2 cellular contexts compared by ENCODE assay signal in the genomic region with DNA sequence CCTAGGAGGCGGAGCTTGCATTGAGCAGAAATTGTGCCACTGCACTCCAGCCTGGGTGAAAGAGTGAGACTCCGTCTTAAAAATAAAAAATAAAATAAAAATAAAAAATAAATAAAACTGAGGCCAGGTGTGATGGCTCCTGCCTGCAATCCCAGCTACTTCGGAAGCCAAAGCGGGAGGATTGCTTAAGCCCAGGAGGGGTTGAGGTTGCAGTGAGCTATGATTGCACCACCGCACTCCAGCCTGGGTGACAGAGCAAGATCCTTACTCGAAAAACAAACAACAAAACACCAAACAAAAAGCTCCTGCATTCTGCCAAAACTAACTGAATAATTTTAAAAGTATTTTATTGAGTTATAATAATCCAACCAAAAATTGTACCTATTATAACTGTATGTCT.
A peak's percentile ranks its signal among the peaks of the same experiment; 100 is the strongest.
TF ChIP-seq lines count a peak whose summit lies in the region.

No MANE protein-coding gene starts in this region.

TF ChIP-seq in K562, 482 proteins besides CTCF, POLR2A, EP300 and RAD21:
- TF ChIP-seq ZNF830 (CRISPR knock-in tag; IDR thresholded peaks at IDR 0.05), result no peak
- peak; percentile 26; the same call in 1 of the 2 replicates for TF ChIP-seq CEBPB (tag; IDR thresholded peaks at IDR 0.05)

TF ChIP-seq in HepG2, 621 proteins besides CTCF, POLR2A, EP300 and RAD21:
- no peak for TF ChIP-seq ZNF720 (CRISPR knock-in tag; IDR thresholded peaks at IDR 0.05)
- TF ChIP-seq CEBPB (IDR thresholded peaks at IDR 0.05; ENCODE audit: borderline replicate concordance, low read depth, low read length), result peak; percentile 91
- peak; percentile 72 for TF ChIP-seq CEBPG (CRISPR knock-in tag; IDR thresholded peaks at IDR 0.05)
